In genomic region chr6:131331146-131331545, GRCh38 we compare ENCODE assay signal across 1 cellular context.
TF ChIP-seq lines count a peak whose summit lies in the region.

No MANE protein-coding gene starts in this region.

TF ChIP-seq in GM23338, 12 proteins besides CTCF, POLR2A, EP300 and RAD21:
- no peak for TF ChIP-seq ZNF462 (CRISPR knock-in tag; IDR thresholded peaks at IDR 0.05)
- no peak for TF ChIP-seq NANOG (IDR thresholded peaks at IDR 0.05; ENCODE audit: borderline replicate concordance)
- TF ChIP-seq EZH2phosphoT487 (IDR thresholded peaks at IDR 0.05; ENCODE audit: unreplicated experiment), result no peak
